ENCODE assay signal across 8 cellular contexts in genomic region chr13:62320129-62320724, GRCh38.
DNase-seq lines count a peak whose midpoint lies in the region; ATAC-seq and TF ChIP-seq lines count a peak whose summit lies in the region.

No MANE protein-coding gene starts in this region.

- in situ Hi-C loops in GM13977 (cut with MboI; ENCODE audit: low pct_unique_long_range_greater_than_20kb, low sequenced_read_pairs, unreplicated experiment): no loop called here

- H3K27me3 ChIP-seq in dorsolateral prefrontal cortex: no peaks in the 10 kb centered on the region

- ATAC-seq in HG03354 (IDR thresholded peaks at IDR 0.05; ENCODE audit: poor library complexity, severe bottlenecking, unreplicated experiment): peak; percentile 57
- no peak for ATAC-seq in GM19455 (IDR thresholded peaks at IDR 0.05; ENCODE audit: unreplicated experiment)
- no peak for ATAC-seq in GM21737 (IDR thresholded peaks at IDR 0.05; ENCODE audit: unreplicated experiment)

- intact Hi-C loops in dorsolateral prefrontal cortex (cut with DNase I): no loop called here

- TF ChIP-seq CTCF in GM13977 (IDR thresholded peaks at IDR 0.05; ENCODE audit: extremely low read depth, insufficient read depth, missing control alignments) (peak; percentile 44), dorsolateral prefrontal cortex (IDR thresholded peaks at IDR 0.05 in 54 of 56, conservative IDR thresholded peaks at IDR 0.05 in 2 of 56; ENCODE audit: low read depth in 1 of 56, partially characterized antibody in 56 of 56) (peak; percentile 38 to 86 (median 68))

- no peak overlapping the region for H3K27ac ChIP-seq in dorsolateral prefrontal cortex

- DNase-seq in GM13977 (ENCODE audit: low spot score) (peak; percentile 26), NCI-H69 (lab: John Stamatoyannopoulos, UW) (peak; percentile 77), dorsolateral prefrontal cortex (no peak), putamen (ENCODE audit: low spot score) (peak; percentile 13), GDM1 (lab: John Stamatoyannopoulos, UW) (no peak)

- H3K4me3 ChIP-seq in dorsolateral prefrontal cortex: no peak overlapping the region

Comparison
In these comparisons a context has a peak if more than half of its experiments do, and no peak if none do; other contexts are left out.
1. DNase-seq: peak in GM13977 (single experiment), NCI-H69 (single experiment) and putamen (single experiment); none in dorsolateral prefrontal cortex (0 of 10) and GDM1 (single experiment).